In the genomic region with DNA sequence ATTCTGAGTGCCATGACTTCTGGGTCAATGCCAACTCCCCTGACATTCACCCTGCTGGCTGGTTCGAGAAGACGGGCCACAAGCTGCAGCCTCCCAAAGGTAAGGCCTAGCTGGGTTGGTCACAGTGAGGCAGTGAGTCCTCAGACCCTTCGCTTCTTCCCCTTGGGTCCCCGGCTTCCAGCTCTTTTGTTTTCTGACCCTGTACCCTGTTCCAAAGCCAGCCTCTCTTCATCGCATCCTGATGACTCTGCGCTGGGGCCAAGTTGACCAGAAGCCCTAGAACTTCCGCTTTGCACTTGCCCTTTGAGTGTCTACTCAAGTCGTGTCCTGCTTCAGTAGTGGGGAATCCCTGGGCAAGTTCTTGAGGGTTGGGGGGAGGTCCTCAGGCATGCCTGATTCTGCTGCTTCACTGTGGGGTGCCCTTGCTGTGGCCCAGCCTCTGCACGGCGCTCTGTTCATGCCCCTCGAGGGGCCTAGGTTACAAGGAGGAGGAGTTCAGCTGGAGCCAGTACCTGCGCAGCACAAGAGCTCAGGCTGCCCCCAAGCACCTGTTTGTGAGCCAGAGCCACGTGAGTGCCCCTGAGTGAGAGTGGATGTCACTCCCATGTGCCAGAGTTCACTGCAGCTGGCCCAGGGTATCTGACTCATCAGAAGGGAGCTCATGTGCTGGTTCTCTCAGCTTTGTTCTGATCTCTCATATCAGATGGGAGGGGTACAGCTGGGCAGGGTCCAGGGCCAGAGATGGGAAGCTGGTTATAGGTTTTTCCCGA, we compare ENCODE assay signal across 1 cellular context.
TF ChIP-seq lines count a peak whose summit lies in the region.

No MANE protein-coding gene starts in this region.

TF ChIP-seq in GM23338, 12 proteins besides CTCF, POLR2A, EP300 and RAD21:
- TF ChIP-seq JUNB (IDR thresholded peaks at IDR 0.05; ENCODE audit: unreplicated experiment) (no peak), ZNF114 (CRISPR knock-in tag; IDR thresholded peaks at IDR 0.05) (no peak), EZH2phosphoT487 (IDR thresholded peaks at IDR 0.05; ENCODE audit: unreplicated experiment) (no peak), POLR2AphosphoS5 (IDR thresholded peaks at IDR 0.05; ENCODE audit: low read depth) (no peak), CREB1 (CRISPR knock-in tag; IDR thresholded peaks at IDR 0.05; ENCODE audit: low read depth) (no peak), ZNF331 (CRISPR knock-in tag; IDR thresholded peaks at IDR 0.05; ENCODE audit: low read depth) (no peak), STAT1 (IDR thresholded peaks at IDR 0.05; ENCODE audit: unreplicated experiment) (no peak), EZH2 (IDR thresholded peaks at IDR 0.05; ENCODE audit: low read depth, unreplicated experiment) (no peak), NANOG (IDR thresholded peaks at IDR 0.05; ENCODE audit: borderline replicate concordance) (no peak)
- TF ChIP-seq, protein P1, sequence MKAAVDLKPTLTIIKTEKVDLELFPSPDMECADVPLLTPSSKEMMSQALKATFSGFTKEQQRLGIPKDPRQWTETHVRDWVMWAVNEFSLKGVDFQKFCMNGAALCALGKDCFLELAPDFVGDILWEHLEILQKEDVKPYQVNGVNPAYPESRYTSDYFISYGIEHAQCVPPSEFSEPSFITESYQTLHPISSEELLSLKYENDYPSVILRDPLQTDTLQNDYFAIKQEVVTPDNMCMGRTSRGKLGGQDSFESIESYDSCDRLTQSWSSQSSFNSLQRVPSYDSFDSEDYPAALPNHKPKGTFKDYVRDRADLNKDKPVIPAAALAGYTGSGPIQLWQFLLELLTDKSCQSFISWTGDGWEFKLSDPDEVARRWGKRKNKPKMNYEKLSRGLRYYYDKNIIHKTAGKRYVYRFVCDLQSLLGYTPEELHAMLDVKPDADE (IDR thresholded peaks at IDR 0.05) = no peak
- TF ChIP-seq, protein P2, sequence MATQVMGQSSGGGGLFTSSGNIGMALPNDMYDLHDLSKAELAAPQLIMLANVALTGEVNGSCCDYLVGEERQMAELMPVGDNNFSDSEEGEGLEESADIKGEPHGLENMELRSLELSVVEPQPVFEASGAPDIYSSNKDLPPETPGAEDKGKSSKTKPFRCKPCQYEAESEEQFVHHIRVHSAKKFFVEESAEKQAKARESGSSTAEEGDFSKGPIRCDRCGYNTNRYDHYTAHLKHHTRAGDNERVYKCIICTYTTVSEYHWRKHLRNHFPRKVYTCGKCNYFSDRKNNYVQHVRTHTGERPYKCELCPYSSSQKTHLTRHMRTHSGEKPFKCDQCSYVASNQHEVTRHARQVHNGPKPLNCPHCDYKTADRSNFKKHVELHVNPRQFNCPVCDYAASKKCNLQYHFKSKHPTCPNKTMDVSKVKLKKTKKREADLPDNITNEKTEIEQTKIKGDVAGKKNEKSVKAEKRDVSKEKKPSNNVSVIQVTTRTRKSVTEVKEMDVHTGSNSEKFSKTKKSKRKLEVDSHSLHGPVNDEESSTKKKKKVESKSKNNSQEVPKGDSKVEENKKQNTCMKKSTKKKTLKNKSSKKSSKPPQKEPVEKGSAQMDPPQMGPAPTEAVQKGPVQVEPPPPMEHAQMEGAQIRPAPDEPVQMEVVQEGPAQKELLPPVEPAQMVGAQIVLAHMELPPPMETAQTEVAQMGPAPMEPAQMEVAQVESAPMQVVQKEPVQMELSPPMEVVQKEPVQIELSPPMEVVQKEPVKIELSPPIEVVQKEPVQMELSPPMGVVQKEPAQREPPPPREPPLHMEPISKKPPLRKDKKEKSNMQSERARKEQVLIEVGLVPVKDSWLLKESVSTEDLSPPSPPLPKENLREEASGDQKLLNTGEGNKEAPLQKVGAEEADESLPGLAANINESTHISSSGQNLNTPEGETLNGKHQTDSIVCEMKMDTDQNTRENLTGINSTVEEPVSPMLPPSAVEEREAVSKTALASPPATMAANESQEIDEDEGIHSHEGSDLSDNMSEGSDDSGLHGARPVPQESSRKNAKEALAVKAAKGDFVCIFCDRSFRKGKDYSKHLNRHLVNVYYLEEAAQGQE (IDR thresholded peaks at IDR 0.05; ENCODE audit: unreplicated experiment) = no peak
- TF ChIP-seq, protein P3, sequence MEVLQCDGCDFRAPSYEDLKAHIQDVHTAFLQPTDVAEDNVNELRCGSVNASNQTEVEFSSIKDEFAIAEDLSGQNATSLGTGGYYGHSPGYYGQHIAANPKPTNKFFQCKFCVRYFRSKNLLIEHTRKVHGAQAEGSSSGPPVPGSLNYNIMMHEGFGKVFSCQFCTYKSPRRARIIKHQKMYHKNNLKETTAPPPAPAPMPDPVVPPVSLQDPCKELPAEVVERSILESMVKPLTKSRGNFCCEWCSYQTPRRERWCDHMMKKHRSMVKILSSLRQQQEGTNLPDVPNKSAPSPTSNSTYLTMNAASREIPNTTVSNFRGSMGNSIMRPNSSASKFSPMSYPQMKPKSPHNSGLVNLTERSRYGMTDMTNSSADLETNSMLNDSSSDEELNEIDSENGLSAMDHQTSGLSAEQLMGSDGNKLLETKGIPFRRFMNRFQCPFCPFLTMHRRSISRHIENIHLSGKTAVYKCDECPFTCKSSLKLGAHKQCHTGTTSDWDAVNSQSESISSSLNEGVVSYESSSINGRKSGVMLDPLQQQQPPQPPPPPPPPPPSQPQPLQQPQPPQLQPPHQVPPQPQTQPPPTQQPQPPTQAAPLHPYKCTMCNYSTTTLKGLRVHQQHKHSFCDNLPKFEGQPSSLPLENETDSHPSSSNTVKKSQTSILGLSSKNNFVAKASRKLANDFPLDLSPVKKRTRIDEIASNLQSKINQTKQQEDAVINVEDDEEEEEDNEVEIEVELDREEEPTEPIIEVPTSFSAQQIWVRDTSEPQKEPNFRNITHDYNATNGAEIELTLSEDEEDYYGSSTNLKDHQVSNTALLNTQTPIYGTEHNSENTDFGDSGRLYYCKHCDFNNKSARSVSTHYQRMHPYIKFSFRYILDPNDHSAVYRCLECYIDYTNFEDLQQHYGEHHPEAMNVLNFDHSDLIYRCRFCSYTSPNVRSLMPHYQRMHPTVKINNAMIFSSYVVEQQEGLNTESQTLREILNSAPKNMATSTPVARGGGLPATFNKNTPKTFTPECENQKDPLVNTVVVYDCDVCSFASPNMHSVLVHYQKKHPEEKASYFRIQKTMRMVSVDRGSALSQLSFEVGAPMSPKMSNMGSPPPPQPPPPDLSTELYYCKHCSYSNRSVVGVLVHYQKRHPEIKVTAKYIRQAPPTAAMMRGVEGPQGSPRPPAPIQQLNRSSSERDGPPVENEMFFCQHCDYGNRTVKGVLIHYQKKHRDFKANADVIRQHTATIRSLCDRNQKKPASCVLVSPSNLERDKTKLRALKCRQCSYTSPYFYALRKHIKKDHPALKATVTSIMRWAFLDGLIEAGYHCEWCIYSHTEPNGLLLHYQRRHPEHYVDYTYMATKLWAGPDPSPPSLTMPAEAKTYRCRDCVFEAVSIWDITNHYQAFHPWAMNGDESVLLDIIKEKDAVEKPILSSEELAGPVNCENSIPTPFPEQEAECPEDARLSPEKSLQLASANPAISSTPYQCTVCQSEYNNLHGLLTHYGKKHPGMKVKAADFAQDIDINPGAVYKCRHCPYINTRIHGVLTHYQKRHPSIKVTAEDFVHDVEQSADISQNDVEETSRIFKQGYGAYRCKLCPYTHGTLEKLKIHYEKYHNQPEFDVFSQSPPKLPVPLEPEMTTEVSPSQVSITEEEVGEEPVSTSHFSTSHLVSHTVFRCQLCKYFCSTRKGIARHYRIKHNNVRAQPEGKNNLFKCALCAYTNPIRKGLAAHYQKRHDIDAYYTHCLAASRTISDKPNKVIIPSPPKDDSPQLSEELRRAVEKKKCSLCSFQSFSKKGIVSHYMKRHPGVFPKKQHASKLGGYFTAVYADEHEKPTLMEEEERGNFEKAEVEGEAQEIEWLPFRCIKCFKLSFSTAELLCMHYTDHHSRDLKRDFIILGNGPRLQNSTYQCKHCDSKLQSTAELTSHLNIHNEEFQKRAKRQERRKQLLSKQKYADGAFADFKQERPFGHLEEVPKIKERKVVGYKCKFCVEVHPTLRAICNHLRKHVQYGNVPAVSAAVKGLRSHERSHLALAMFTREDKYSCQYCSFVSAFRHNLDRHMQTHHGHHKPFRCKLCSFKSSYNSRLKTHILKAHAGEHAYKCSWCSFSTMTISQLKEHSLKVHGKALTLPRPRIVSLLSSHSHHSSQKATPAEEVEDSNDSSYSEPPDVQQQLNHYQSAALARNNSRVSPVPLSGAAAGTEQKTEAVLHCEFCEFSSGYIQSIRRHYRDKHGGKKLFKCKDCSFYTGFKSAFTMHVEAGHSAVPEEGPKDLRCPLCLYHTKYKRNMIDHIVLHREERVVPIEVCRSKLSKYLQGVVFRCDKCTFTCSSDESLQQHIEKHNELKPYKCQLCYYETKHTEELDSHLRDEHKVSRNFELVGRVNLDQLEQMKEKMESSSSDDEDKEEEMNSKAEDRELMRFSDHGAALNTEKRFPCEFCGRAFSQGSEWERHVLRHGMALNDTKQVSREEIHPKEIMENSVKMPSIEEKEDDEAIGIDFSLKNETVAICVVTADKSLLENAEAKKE (CRISPR knock-in tag; IDR thresholded peaks at IDR 0.05) = no peak
